ENCODE assay signal across 20 cellular contexts in the genomic region with DNA sequence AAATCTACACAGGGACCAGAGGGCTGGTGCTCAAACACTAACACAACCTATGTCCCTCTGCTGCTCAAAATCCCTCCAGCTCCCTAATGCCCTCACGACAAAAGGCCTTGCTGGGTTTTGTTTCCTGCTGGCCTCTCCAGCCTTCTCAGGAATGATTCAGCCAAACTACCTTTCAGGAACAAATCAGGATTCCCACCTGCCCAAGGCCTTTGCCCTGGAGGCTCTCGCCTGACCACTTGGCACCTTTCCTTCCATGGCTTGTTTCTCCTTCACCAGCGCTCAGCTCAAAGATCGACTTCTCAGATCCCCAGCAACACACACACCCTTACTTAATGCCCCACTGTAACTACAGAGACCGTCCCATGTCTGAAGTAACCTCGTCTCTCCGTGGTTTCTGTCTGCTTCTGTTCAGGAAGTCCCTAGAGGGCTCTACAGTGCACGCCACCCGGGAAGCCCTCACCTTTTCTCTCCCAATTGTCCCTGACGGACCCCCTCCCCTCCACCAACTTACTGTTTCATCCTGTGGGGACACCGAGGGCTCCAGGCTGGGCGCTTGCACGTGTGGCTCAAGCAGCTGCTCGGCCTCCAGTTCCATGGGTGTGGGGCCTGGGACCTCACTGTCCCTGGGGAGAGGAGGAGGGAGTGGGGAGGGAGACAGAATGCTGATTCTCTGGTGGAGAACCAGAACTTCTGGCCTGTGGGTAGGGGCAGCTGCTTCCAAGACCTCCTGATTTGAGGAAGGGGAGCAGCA. TPM values are rescaled to one million over a fixed set of nuclear protein-coding genes. Genes with fewer than 3 reads are reported as not detected.
DNase-seq lines count a peak whose midpoint lies in the region; ATAC-seq and TF ChIP-seq lines count a peak whose summit lies in the region.
"Had no signal": no experiment of that assay in that cellular context is flagged by ENCODE, and none has a peak within 500 bp of the region (broad histone marks: within the 10 kb centered on the region; RNA-seq: fewer than 3 reads in every experiment).

No MANE protein-coding gene starts in this region.

- H3K27me3 Mint-ChIP-seq in activated B cell treated with CpG ODN at 0.5 μM for 24 hours = no peaks in the 10 kb centered on the region

- H3K9me3 ChIP-seq in ES-I3 (ENCODE audit: control insufficient read depth, insufficient read depth, low read length) (no peaks in the 10 kb centered on the region), mucosa of rectum (ENCODE audit: control insufficient read depth in 2 of 2, low read length in 2 of 2) (no peaks in the 10 kb centered on the region), ascending aorta (no peaks in the 10 kb centered on the region)
- H3K9me3 ChIP-seq: HAP-1 had no signal

- H3K4me3 Mint-ChIP-seq in activated B cell treated with CpG ODN at 0.5 μM for 24 hours = no peak overlapping the region
- H3K4me3 Mint-ChIP-seq: activated CD8-positive, alpha-beta T cell treated with anti-CD3 and anti-CD28 coated beads for 36 hours; stimulated activated naive B cell treated with anti-CD40 and anti-IgM and Interleukin-4, amounts not matched to agents 10 μg/mL and 1 μg/mL and 100 μg/mL, for 72 hours had no signal

- ATAC-seq in activated B cell treated with CpG ODN at 0.5 μM for 24 hours (ENCODE audit: low read depth) = no peak
- ATAC-seq in HG02623 (IDR thresholded peaks at IDR 0.05; ENCODE audit: unreplicated experiment) = no peak
- no peak for ATAC-seq in HG03280 (IDR thresholded peaks at IDR 0.05; ENCODE audit: unreplicated experiment)
- ATAC-seq: activated CD8-positive, alpha-beta T cell treated with anti-CD3 and anti-CD28 coated beads for 36 hours; stimulated activated naive B cell treated with anti-CD40 and anti-IgM and Interleukin-4, amounts not matched to agents 10 μg/mL and 1 μg/mL and 100 μg/mL, for 72 hours had no signal

- CTCF ChIA-PET in activated B cell treated with CpG ODN at 0.5 μM for 24 hours (lab: Charles Lee) = interaction anchor here (0.9 to 7.1 kb wide), 2 partner anchors 26 to 245 kb away, joined by 3 to 172 read pairs; no protein-coding TSS in a partner anchor

- peak overlapping the region; percentile 96 for H3K27ac ChIP-seq in 22Rv1
- peak overlapping the region; percentile 10 to 63 for H3K27ac ChIP-seq in mucosa of rectum (ENCODE audit: low read depth in 2 of 2, low read length in 2 of 2)
- peak overlapping the region in 1 of 2 donors; percentile 96 for H3K27ac ChIP-seq in ascending aorta

- H3K27me3 ChIP-seq in mucosa of rectum (ENCODE audit: control insufficient read depth in 2 of 2, insufficient read depth in 2 of 2, low read length in 2 of 2) (no peaks in the 10 kb centered on the region), ascending aorta (no peaks in the 10 kb centered on the region)

- POLR2A ChIA-PET in activated B cell treated with CpG ODN at 0.5 μM for 24 hours (lab: Charles Lee) = interaction anchor here (0.6 to 1.1 kb wide), 3 partner anchors 10 to 27 kb away, joined by 3 to 4 read pairs (median 3); partner anchors contain the start of genes DMPK and DMWD

- TF ChIP-seq CTCF in 22Rv1 (IDR thresholded peaks at IDR 0.05) (no peak), activated B cell treated with CpG ODN at 0.5 μM for 24 hours (IDR thresholded peaks at IDR 0.05) (no peak), ascending aorta (IDR thresholded peaks at IDR 0.05) (no peak)

- peak overlapping the region; percentile 20 for H3K27ac Mint-ChIP-seq in activated B cell treated with CpG ODN at 0.5 μM for 24 hours
- H3K27ac Mint-ChIP-seq: activated CD8-positive, alpha-beta T cell treated with anti-CD3 and anti-CD28 coated beads for 36 hours; stimulated activated naive B cell treated with anti-CD40 and anti-IgM and Interleukin-4, amounts not matched to agents 10 μg/mL and 1 μg/mL and 100 μg/mL, for 72 hours had no signal

- H3K9ac ChIP-seq in ES-I3 (ENCODE audit: low read depth, low read length) (peak overlapping the region; percentile 42), mucosa of rectum (ENCODE audit: low read depth in 1 of 2, low read length in 2 of 2) (peak overlapping the region in 1 of 2 donors; percentile 37)

- H3K36me3 Mint-ChIP-seq in activated B cell treated with CpG ODN at 0.5 μM for 24 hours (ENCODE audit: low read depth) = peaks cover 9% of the 10 kb centered on the region

- peaks cover 19% of the 10 kb centered on the region for H3K4me1 Mint-ChIP-seq in activated B cell treated with CpG ODN at 0.5 μM for 24 hours

- no peaks in the 10 kb centered on the region; the same call in 1 of the 2 replicates for H3K36me3 ChIP-seq in ES-I3 (ENCODE audit: insufficient read depth, low read length)
- H3K36me3 ChIP-seq in mucosa of rectum (ENCODE audit: control insufficient read depth in 2 of 2, insufficient read depth in 2 of 2, low read length in 2 of 2) = peaks cover 8% of the 10 kb centered on the region in 2 donors
- H3K36me3 ChIP-seq in ascending aorta = peaks cover 26 to 36% of the 10 kb centered on the region in 2 donors

- H3K4me1 ChIP-seq in ES-I3 (ENCODE audit: insufficient read depth, low read length) (peaks cover 6% of the 10 kb centered on the region), mucosa of rectum (ENCODE audit: control insufficient read depth in 2 of 2, insufficient read depth in 2 of 2, low read length in 2 of 2) (peaks cover 10 to 24% of the 10 kb centered on the region in 2 donors), ascending aorta (peaks cover 4 to 11% of the 10 kb centered on the region in 2 donors)

- H3K9me3 Mint-ChIP-seq in activated B cell treated with CpG ODN at 0.5 μM for 24 hours = no peaks in the 10 kb centered on the region
- H3K9me3 Mint-ChIP-seq: activated CD8-positive, alpha-beta T cell treated with anti-CD3 and anti-CD28 coated beads for 36 hours; stimulated activated naive B cell treated with anti-CD40 and anti-IgM and Interleukin-4, amounts not matched to agents 10 μg/mL and 1 μg/mL and 100 μg/mL, for 72 hours had no signal

- DNase-seq in activated B cell treated with CpG ODN at 0.5 μM for 24 hours (no peak), ascending aorta (ENCODE audit: low spot score in 2 of 2) (no peak), iPS-NIHi11 (ENCODE audit: low spot score) (no peak)
- DNase-seq: activated CD8-positive, alpha-beta T cell treated with anti-CD3 and anti-CD28 coated beads for 36 hours; activated effector memory CD4-positive, alpha-beta T cell treated with Interleukin-2 at 50 U/mL for 16 hours; central memory CD4-positive, alpha-beta T cell; EL; erythroblast; NCI-H146; NCI-H526; SHP77 treated with DMSO at 0.1 percent for 48 hours; stimulated activated CD4-positive, alpha-beta T cell treated with anti-CD3 and anti-CD28 coated beads, Interleukin-4, amount 100 ng/mL, for 1 hour; stimulated activated naive B cell treated with anti-CD40 and anti-IgM and Interleukin-4, amounts not matched to agents 10 μg/mL and 1 μg/mL and 100 μg/mL, for 72 hours had no signal

- intact Hi-C loops in activated B cell treated with CpG ODN at 0.5 μM for 24 hours (cut with micrococcal nuclease) = loop anchor here (10.0 kb wide), 1 partner anchor 348 kb away; the partner anchor contains the start of gene ERCC1
- intact Hi-C loops in ascending aorta (cut with DNase I) = no loop called here

- H3K4me3 ChIP-seq in mucosa of rectum (ENCODE audit: low read length in 2 of 2) (no peak overlapping the region), ascending aorta (no peak overlapping the region)
- H3K4me3 ChIP-seq: HAP-1, lung had no signal

RNA-seq across cellular contexts. Expression of gene SIX5, which starts 3.3 kb away (rescaled TPM):
- 1.2 and 1.9 TPM in 2 replicates for total RNA-seq in activated B cell treated with CpG ODN at 0.5 μM for 24 hours
- total RNA-seq in ascending aorta = 39.2 TPM

RNA-seq across cellular contexts. Expression of gene DMPK, which starts 10.0 kb away (rescaled TPM):
- total RNA-seq in activated B cell treated with CpG ODN at 0.5 μM for 24 hours = 34.3 and 39.0 TPM in 2 replicates
- 76.8 TPM for total RNA-seq in ascending aorta

RNA-seq across cellular contexts. Expression of gene DMWD, which starts 20.3 kb away (rescaled TPM):
- 64.7 and 77.3 TPM in 2 replicates for total RNA-seq in activated B cell treated with CpG ODN at 0.5 μM for 24 hours
- 110 TPM for total RNA-seq in ascending aorta

RNA-seq across cellular contexts. Expression of gene MEIOSIN, which starts 39.1 kb away (rescaled TPM):
- total RNA-seq in activated B cell treated with CpG ODN at 0.5 μM for 24 hours (not detected in 2 replicates), ascending aorta (not detected)
- total RNA-seq: activated CD8-positive, alpha-beta T cell treated with anti-CD3 and anti-CD28 coated beads for 36 hours; lung had no signal

RNA-seq across cellular contexts. Expression of gene FBXO46, which starts 41.6 kb away (rescaled TPM):
- 36.3 and 44.0 TPM in 2 replicates for total RNA-seq in activated B cell treated with CpG ODN at 0.5 μM for 24 hours
- 27.5 TPM for total RNA-seq in ascending aorta

Comparison
In these comparisons a context has a peak if more than half of its experiments do, and no peak if none do; other contexts are left out.
1. RNA of gene SIX5, which starts 3.3 kb away (total RNA-seq): 39.2 TPM in ascending aorta (single experiment); 1.2 to 1.9 TPM in activated B cell treated with CpG ODN at 0.5 μM for 24 hours; every median in the first group is over 10 times any median in the second.